In genomic region chr18:32049393-32050161, GRCh38 we compare ENCODE assay signal across 8 cellular contexts. TPM values are rescaled to one million over a fixed set of nuclear protein-coding genes. Genes with fewer than 3 reads are reported as not detected.
A peak's percentile ranks its signal among the peaks of the same experiment; 100 is the strongest.
DNase-seq lines count a peak whose midpoint lies in the region; ATAC-seq, FAIRE-seq and TF ChIP-seq lines count a peak whose summit lies in the region.

No MANE protein-coding gene starts in this region.

- H3K27ac Mint-ChIP-seq in activated CD4-positive, alpha-beta T cell treated with anti-CD3 and anti-CD28 coated beads for 36 hours: peak overlapping the region; percentile 84
- peak overlapping the region; percentile 67 to 90 for H3K27ac Mint-ChIP-seq in effector memory CD8-positive, alpha-beta T cell

- H3K36me3 ChIP-seq in small intestine (ENCODE audit: control insufficient read depth in 2 of 2, insufficient read depth in 2 of 2, low read length in 2 of 2): peaks cover 2 to 3% of the 10 kb centered on the region in 2 donors

- no peak for FAIRE-seq in small intestine (lab: Jason Lieb, UNC)

- peak overlapping the region; percentile 43 to 55 for H3K27ac ChIP-seq in small intestine (ENCODE audit: low read depth in 1 of 2, low read length in 1 of 2)

- peaks cover 45% of the 10 kb centered on the region for H3K4me1 Mint-ChIP-seq in activated CD4-positive, alpha-beta T cell treated with anti-CD3 and anti-CD28 coated beads for 36 hours
- peaks cover 29 to 49% of the 10 kb centered on the region in 2 donors for H3K4me1 Mint-ChIP-seq in effector memory CD8-positive, alpha-beta T cell (ENCODE audit: low read depth in 2 of 2)

- peak overlapping the region; percentile 45 for H3K4me3 Mint-ChIP-seq in activated CD4-positive, alpha-beta T cell treated with anti-CD3 and anti-CD28 coated beads for 36 hours
- peak overlapping the region; percentile 50 to 71 for H3K4me3 Mint-ChIP-seq in effector memory CD8-positive, alpha-beta T cell

- CTCF ChIA-PET in activated CD4-positive, alpha-beta T cell treated with anti-CD3 and anti-CD28 coated beads for 36 hours (lab: Charles Lee): interaction anchor here (0.7 to 3.1 kb wide), 9 partner anchors 9 to 35 kb away, joined by 3 to 20 read pairs (median 4); partner anchors contain the start of gene RNF125

- TF ChIP-seq CTCF in GM20000 (IDR thresholded peaks at IDR 0.05; ENCODE audit: extremely low read depth, missing control alignments): no peak

- no peaks in the 10 kb centered on the region for H3K9me3 ChIP-seq in small intestine (ENCODE audit: control insufficient read depth, low read depth)

- 68 to 80% (median 73%) methylated on average over 3 of the region's 3 CpGs for WGBS in small intestine, 3 donors

- peaks cover 5 to 15% of the 10 kb centered on the region in 2 donors for H3K4me1 ChIP-seq in small intestine (ENCODE audit: control insufficient read depth in 2 of 2, insufficient read depth in 1 of 2, low read depth in 1 of 2, low read length in 1 of 2)

- peak; percentile 68 for ATAC-seq in activated CD4-positive, alpha-beta T cell treated with anti-CD3 and anti-CD28 coated beads for 36 hours
- ATAC-seq in effector memory CD8-positive, alpha-beta T cell (replicated peaks): peak; percentile 78

- H3K4me3 ChIP-seq in small intestine (ENCODE audit: low read depth in 1 of 2, low read length in 2 of 2): no peak overlapping the region

- POLR2A ChIA-PET in activated CD4-positive, alpha-beta T cell treated with anti-CD3 and anti-CD28 coated beads for 36 hours (lab: Charles Lee): interaction anchor here (0.9 to 2.0 kb wide), 5 partner anchors 9 to 30 kb away, joined by 3 to 20 read pairs (median 4); no protein-coding TSS in a partner anchor

- DNase-seq in activated CD4-positive, alpha-beta T cell treated with anti-CD3 and anti-CD28 coated beads for 36 hours: peak; percentile 64
- no peak for DNase-seq in activated CD4-positive, alpha-beta T cell treated with anti-CD3 and anti-CD28 coated beads for 1 hour
- DNase-seq in T-helper 2 cell: peak in 4 of 5 experiments; percentile 18 to 86 (median 38)
- DNase-seq in effector memory CD8-positive, alpha-beta T cell: peak; percentile 6 to 25 (median 16)
- peak; percentile 45 for DNase-seq in small intestine
- no peak for DNase-seq in GM20000 (ENCODE audit: low spot score)
- no peak for DNase-seq in DMS 273 treated with DMSO at 0.1 percent for 48 hours (lab: John Stamatoyannopoulos, UW)
- no peak for DNase-seq in NCI-H1436 treated with DMSO at 0.1 percent for 48 hours (lab: John Stamatoyannopoulos, UW)

- no peaks in the 10 kb centered on the region for H3K27me3 Mint-ChIP-seq in activated CD4-positive, alpha-beta T cell treated with anti-CD3 and anti-CD28 coated beads for 36 hours
- no peaks in the 10 kb centered on the region for H3K27me3 Mint-ChIP-seq in effector memory CD8-positive, alpha-beta T cell

- H3K36me3 Mint-ChIP-seq in activated CD4-positive, alpha-beta T cell treated with anti-CD3 and anti-CD28 coated beads for 36 hours (ENCODE audit: low read depth): peaks cover 34% of the 10 kb centered on the region
- peaks cover 85% of the 10 kb centered on the region for H3K36me3 Mint-ChIP-seq in effector memory CD8-positive, alpha-beta T cell (ENCODE audit: insufficient read depth)

- no peaks in the 10 kb centered on the region for H3K27me3 ChIP-seq in small intestine (ENCODE audit: control insufficient read depth in 2 of 2, insufficient read depth in 2 of 2, low read length in 2 of 2)

- H3K9me3 Mint-ChIP-seq in activated CD4-positive, alpha-beta T cell treated with anti-CD3 and anti-CD28 coated beads for 36 hours (ENCODE audit: low read depth): no peaks in the 10 kb centered on the region
- no peaks in the 10 kb centered on the region for H3K9me3 Mint-ChIP-seq in effector memory CD8-positive, alpha-beta T cell

- intact Hi-C loops in activated CD4-positive, alpha-beta T cell treated with anti-CD3 and anti-CD28 coated beads for 36 hours (cut with DNase I, micrococcal nuclease): loop anchor here (1.0 to 5.0 kb wide), 4 partner anchors 8 to 43 kb away; partner anchors contain the start of genes RNF125 (in 1 of the 2) and RNF138 (in 1 of the 2)

RNA-seq across cellular contexts. Expression of gene RNF125, which starts 31.0 kb away (rescaled TPM):
- 10 to 100 TPM; 21.6 to 22.2 TPM for total RNA-seq in activated CD4-positive, alpha-beta T cell treated with anti-CD3 and anti-CD28 coated beads for 36 hours
- polyA plus RNA-seq in small intestine: 10 to 100 TPM in 2 of 3 donors, 1 to 10 TPM in 1; 8.6 to 21.5 (median 11.6) TPM

RNA-seq across cellular contexts. Expression of gene RNF138, which starts 42.1 kb away (rescaled TPM):
- 10 to 100 TPM; 84.4 to 85.1 TPM for total RNA-seq in activated CD4-positive, alpha-beta T cell treated with anti-CD3 and anti-CD28 coated beads for 36 hours
- 10 to 100 TPM in 2 of 3 donors, 1 to 10 TPM in 1; 9.7 to 24.7 (median 15.2) TPM for polyA plus RNA-seq in small intestine

Comparison
In these comparisons a context has a peak if more than half of its experiments do, and no peak if none do; other contexts are left out.
1. DNase-seq: peak in activated CD4-positive, alpha-beta T cell treated with anti-CD3 and anti-CD28 coated beads for 36 hours (single experiment), T-helper 2 cell (4 of 5), effector memory CD8-positive, alpha-beta T cell (3 of 3) and small intestine (single experiment); none in activated CD4-positive, alpha-beta T cell treated with anti-CD3 and anti-CD28 coated beads for 1 hour (single experiment), GM20000 (single experiment), DMS 273 treated with DMSO at 0.1 percent for 48 hours (single experiment) and NCI-H1436 treated with DMSO at 0.1 percent for 48 hours (single experiment).